In genomic region chr15:68834356-68834755, GRCh38 we compare ENCODE assay signal across 1 cellular context.
TF ChIP-seq lines count a peak whose summit lies in the region.

No MANE protein-coding gene starts in this region.

TF ChIP-seq in HepG2, 621 proteins besides CTCF, POLR2A, EP300 and RAD21 (continued from another document):
- TF ChIP-seq KAT2B (IDR thresholded peaks at IDR 0.05; ENCODE audit: borderline replicate concordance, low read depth, low read length) = no peak
TF ChIP-seq in HepG2: peak in this region for 0.
